Comparison of ENCODE assay signal across 1 cellular context in the genomic region with DNA sequence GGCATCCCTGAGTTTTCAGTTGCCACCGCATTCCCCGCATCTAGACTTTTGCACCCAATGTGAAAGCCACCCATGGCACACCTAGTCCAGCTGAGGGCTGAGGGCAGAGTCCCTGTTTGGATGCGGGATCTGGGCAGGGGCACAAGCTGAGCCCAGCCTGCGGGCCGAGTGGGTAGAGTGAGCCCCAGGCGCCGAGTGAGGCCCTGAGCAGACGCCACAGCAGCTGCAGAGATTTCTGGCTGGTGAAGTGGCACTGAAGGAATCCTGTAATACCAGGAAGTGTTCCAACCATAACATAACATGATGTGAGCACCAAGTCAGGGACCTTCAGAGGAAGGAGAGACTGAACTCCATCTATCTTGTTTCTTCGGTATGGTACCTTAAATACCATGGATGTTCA.
TF ChIP-seq lines count a peak whose summit lies in the region.

No MANE protein-coding gene starts in this region.

TF ChIP-seq in IMR-90, 13 proteins besides CTCF, POLR2A, EP300 and RAD21:
- TF ChIP-seq BHLHE40 (IDR thresholded peaks at IDR 0.05; ENCODE audit: low read depth, low read length) (no peak), CEBPB (IDR thresholded peaks at IDR 0.05; ENCODE audit: low read depth, low read length) (no peak), MXI1 (IDR thresholded peaks at IDR 0.05; ENCODE audit: borderline replicate concordance, low read depth, low read length) (no peak), FOS (IDR thresholded peaks at IDR 0.05; ENCODE audit: low read depth, low read length) (no peak), RCOR1 (IDR thresholded peaks at IDR 0.05; ENCODE audit: insufficient replicate concordance, low read length) (no peak), RFX5 (IDR thresholded peaks at IDR 0.05; ENCODE audit: low read depth, low read length) (no peak), NFE2L2 (IDR thresholded peaks at IDR 0.05; ENCODE audit: low read depth, low read length) (no peak), SMC3 (IDR thresholded peaks at IDR 0.05; ENCODE audit: low read depth, low read length) (no peak), CHD1 (IDR thresholded peaks at IDR 0.05; ENCODE audit: low read depth, low read length) (no peak), MAFK (IDR thresholded peaks at IDR 0.05; ENCODE audit: low read depth, low read length) (no peak), USF2 (IDR thresholded peaks at IDR 0.05; ENCODE audit: low read depth, low read length) (no peak), MAZ (IDR thresholded peaks at IDR 0.05; ENCODE audit: borderline replicate concordance, low read depth, low read length) (no peak)
